In the genomic region with DNA sequence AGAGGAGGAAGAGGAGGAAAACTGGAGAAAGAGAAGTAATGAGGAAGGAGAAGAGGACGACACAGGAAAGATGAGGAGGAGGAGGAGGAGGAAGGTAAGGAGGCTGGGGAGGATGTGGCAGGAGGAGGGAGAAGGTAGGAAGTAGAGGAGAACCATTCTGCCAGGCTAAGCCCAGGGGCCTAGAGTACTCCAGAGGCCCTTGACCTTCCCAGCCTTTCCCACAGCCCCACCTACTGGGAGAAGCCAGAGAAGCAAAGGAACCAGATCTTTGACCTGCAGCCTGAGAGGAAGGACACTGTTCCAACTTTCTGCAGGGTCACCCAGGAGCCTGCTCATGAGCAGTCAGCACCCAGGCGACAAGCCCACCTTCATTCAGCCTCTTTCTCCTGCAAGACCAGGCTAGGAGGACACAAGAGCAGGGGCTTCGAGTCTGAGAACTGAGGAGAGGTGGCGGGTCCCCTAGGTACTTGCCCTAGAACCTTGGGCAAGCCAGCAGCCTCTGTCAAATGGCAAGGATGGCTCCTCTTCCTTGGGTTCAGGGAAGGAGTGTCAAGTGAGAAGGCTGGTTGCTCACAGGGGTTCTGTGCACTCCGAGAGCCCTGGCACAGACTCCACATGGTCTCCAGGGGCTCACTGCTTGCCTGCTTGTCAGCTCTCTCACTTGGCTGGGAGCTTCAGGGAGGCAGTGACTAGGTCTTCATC, we compare ENCODE assay signal across 8 cellular contexts. TPM values are rescaled to one million over a fixed set of nuclear protein-coding genes. Genes with fewer than 3 reads are reported as not detected.
DNase-seq lines count a peak whose midpoint lies in the region; ATAC-seq and TF ChIP-seq lines count a peak whose summit lies in the region.

No MANE protein-coding gene starts in this region.

- H3K9ac ChIP-seq in IMR-90 (ENCODE audit: low read depth, low read length) = no peak overlapping the region

- H3K9me1 ChIP-seq in IMR-90 (ENCODE audit: insufficient read depth, low read length) = 0 out of 2 replicates have a peak, but pooled peaks cover 6% of the 10 kb centered on the region

- H4K5ac ChIP-seq in IMR-90 (ENCODE audit: low read depth, low read length) = no peak overlapping the region

- no peak overlapping the region for H2BK15ac ChIP-seq in IMR-90 (ENCODE audit: low read depth, low read length)

- no peak for ATAC-seq in IMR-90 (ENCODE audit: low read depth)
- peak; percentile 42 to 56 for ATAC-seq in lower lobe of right lung
- no peak for ATAC-seq in HG03025 (IDR thresholded peaks at IDR 0.05; ENCODE audit: low FRiP score, unreplicated experiment)
- no peak for ATAC-seq in GM19397 (IDR thresholded peaks at IDR 0.05; ENCODE audit: unreplicated experiment)
- ATAC-seq in activated T-cell treated with anti-CD3 and anti-CD28 coated beads, Interleukin-2, amount 50 U/mL, for 4 hours = no peak

- H3K4me1 ChIP-seq in BE2C (peaks cover 8% of the 10 kb centered on the region), IMR-90 (ENCODE audit: control insufficient read depth, insufficient read depth, low read length) (peaks cover 19% of the 10 kb centered on the region), lower lobe of right lung (peaks cover 14% of the 10 kb centered on the region)

- H3K27me3 Mint-ChIP-seq in brain (peaks cover 3% of the 10 kb centered on the region), immature natural killer cell (ENCODE audit: low read depth in 3 of 3) (peaks cover 3 to 13% (median 7%) of the 10 kb centered on the region in 3 donors)
- peaks cover 9% of the 10 kb centered on the region for H3K27me3 Mint-ChIP-seq in activated T-cell treated with anti-CD3 and anti-CD28 coated beads, Interleukin-2, amount 50 U/mL, for 4 hours (ENCODE audit: low read depth)

- no TSS peak for BruUV-seq in IMR-90 (replicated peaks; lab: Mats Ljungman, UMichigan)

- no peaks in the 10 kb centered on the region for H4K20me1 ChIP-seq in IMR-90 (ENCODE audit: insufficient read depth, low read length)

- no peak for TF ChIP-seq POLR2A in IMR-90 (IDR thresholded peaks at IDR 0.05; ENCODE audit: low read depth, low read length)

- no peak overlapping the region for H4K8ac ChIP-seq in IMR-90 (ENCODE audit: low read depth in 2 of 2, low read length in 2 of 2)

- no peak overlapping the region for H3K4ac ChIP-seq in IMR-90 (ENCODE audit: low read depth, low read length)

- H3K36me3 ChIP-seq in BE2C (no peaks in the 10 kb centered on the region), IMR-90 (ENCODE audit: control insufficient read depth, insufficient read depth, low read length) (no peaks in the 10 kb centered on the region), lower lobe of right lung (no peaks in the 10 kb centered on the region)

- H3K36me3 Mint-ChIP-seq in brain (no peaks in the 10 kb centered on the region), immature natural killer cell (no peaks in the 10 kb centered on the region)
- H3K36me3 Mint-ChIP-seq in activated T-cell treated with anti-CD3 and anti-CD28 coated beads, Interleukin-2, amount 50 U/mL, for 4 hours (ENCODE audit: insufficient read depth) = no peaks in the 10 kb centered on the region

- no peak overlapping the region for H3K56ac ChIP-seq in IMR-90 (ENCODE audit: extremely low read depth, insufficient read depth, low read length)

- H2AFZ ChIP-seq in IMR-90 (replicated peaks; ENCODE audit: low read length, poor library complexity) = no peak overlapping the region

- dilution Hi-C loops in IMR-90 (cut with HindIII; ENCODE audit: low sequenced_read_pairs, unreplicated experiment) = no loop called here

- 100% methylated on average over 1 of the region's 5 CpGs; no CpG with 5 or more reads in 1 of the 2 experiments for WGBS in IMR-90 (ENCODE audit: extremely low coverage in 2 of 2, insufficient read length in 1 of 2), 2 experiments

- H3K79me1 ChIP-seq in IMR-90 (ENCODE audit: low read depth in 1 of 2, low read length in 2 of 2) = no peaks in the 10 kb centered on the region

- no peak overlapping the region for H3K27ac ChIP-seq in IMR-90 (ENCODE audit: insufficient read depth, low read length)
- H3K27ac ChIP-seq in lower lobe of right lung = no peak overlapping the region

- no peak overlapping the region for H3K18ac ChIP-seq in IMR-90 (ENCODE audit: low read depth, low read length)

- no peak overlapping the region for H2BK20ac ChIP-seq in IMR-90 (ENCODE audit: low read depth, low read length)

- intact Hi-C loops in IMR-90 (cut with micrococcal nuclease) (no loop called here), lower lobe of right lung (cut with DNase I) (no loop called here)

- H3K4me1 Mint-ChIP-seq in brain = peaks cover 98% of the 10 kb centered on the region
- no peaks in the 10 kb centered on the region for H3K4me1 Mint-ChIP-seq in immature natural killer cell
- peaks cover 7% of the 10 kb centered on the region for H3K4me1 Mint-ChIP-seq in activated T-cell treated with anti-CD3 and anti-CD28 coated beads, Interleukin-2, amount 50 U/mL, for 4 hours (ENCODE audit: low read depth)

- H3K27ac Mint-ChIP-seq in brain (peak overlapping the region; percentile 91 to 96 (median 96)), immature natural killer cell (no peak overlapping the region)

- DNase-seq in BE2C (peak; percentile 71), IMR-90 (no peak), lower lobe of right lung (no peak), immature natural killer cell (no peak)
- DNase-seq in activated T-cell treated with anti-CD3 and anti-CD28 coated beads, Interleukin-2, amount 50 U/mL, for 4 hours = no peak

- H3K4me3 Mint-ChIP-seq in brain (peak overlapping the region in 4 of 5 experiments; percentile 7 to 46 (median 41)), immature natural killer cell (no peak overlapping the region)
- no peak overlapping the region for H3K4me3 Mint-ChIP-seq in activated T-cell treated with anti-CD3 and anti-CD28 coated beads, Interleukin-2, amount 50 U/mL, for 4 hours

- H3K9me3 Mint-ChIP-seq in brain (no peaks in the 10 kb centered on the region), immature natural killer cell (no peaks in the 10 kb centered on the region)
- no peaks in the 10 kb centered on the region for H3K9me3 Mint-ChIP-seq in activated T-cell treated with anti-CD3 and anti-CD28 coated beads, Interleukin-2, amount 50 U/mL, for 4 hours

- H3K4me3 ChIP-seq in BE2C (ENCODE audit: low read depth, low read length) (no peak overlapping the region), IMR-90 (ENCODE audit: insufficient read depth, low read depth, low read length) (no peak overlapping the region), lower lobe of right lung (no peak overlapping the region)

- no peak overlapping the region for H2BK5ac ChIP-seq in IMR-90 (ENCODE audit: low read depth, low read length, poor library complexity, severe bottlenecking)

- in situ Hi-C loops in IMR-90 (cut with MboI; ENCODE audit: low sequenced_read_pairs) = no loop called here

- no peak overlapping the region for H3K4me2 ChIP-seq in IMR-90 (ENCODE audit: low read depth, low read length)

- peak overlapping the region; percentile 23; the same call in 1 of the 2 replicates for H2AK5ac ChIP-seq in IMR-90 (ENCODE audit: low read depth, low read length)

- TF ChIP-seq CTCF in BE2C (IDR thresholded peaks at IDR 0.05; ENCODE audit: low read depth, low read length) = peak; percentile 87
- 0 out of 2 replicates have a peak, but pooled peaks have one; percentile 19 for TF ChIP-seq CTCF in IMR-90 (conservative IDR thresholded peaks at IDR 0.05; ENCODE audit: low read depth, low read length)
- TF ChIP-seq CTCF in brain (conservative IDR thresholded peaks at IDR 0.05) = peak; percentile 23 to 28
- TF ChIP-seq CTCF in lower lobe of right lung (IDR thresholded peaks at IDR 0.05) = peak; percentile 19

- no peak overlapping the region for H4K91ac ChIP-seq in IMR-90 (ENCODE audit: insufficient read depth, low read depth, low read length)

- POLR2A ChIA-PET in IMR-90 (lab: Charles Lee; ENCODE audit: unreplicated experiment) = no interaction called here

- no peak for TF ChIP-seq RAD21 in IMR-90 (IDR thresholded peaks at IDR 0.05; ENCODE audit: low read length)

- no peak overlapping the region for H2BK120ac ChIP-seq in IMR-90 (ENCODE audit: low read depth, low read length)

- H3K14ac ChIP-seq in IMR-90 (replicated peaks; ENCODE audit: low read depth, low read length) = no peak overlapping the region

- H3K27me3 ChIP-seq in BE2C (no peaks in the 10 kb centered on the region), IMR-90 (ENCODE audit: control insufficient read depth, insufficient read depth, low read length) (peaks cover 3% of the 10 kb centered on the region), lower lobe of right lung (ENCODE audit: low read depth) (no peaks in the 10 kb centered on the region)

- H2AK9ac ChIP-seq in IMR-90 (replicated peaks; ENCODE audit: low read depth, low read length, poor library complexity) = no peak overlapping the region

- H3K9me3 ChIP-seq in BE2C (no peaks in the 10 kb centered on the region), IMR-90 (ENCODE audit: control insufficient read depth, insufficient read depth, low read length) (no peaks in the 10 kb centered on the region), lower lobe of right lung (no peaks in the 10 kb centered on the region)

- H3K23ac ChIP-seq in IMR-90 (ENCODE audit: low read depth, low read length) = no peak overlapping the region

- CTCF ChIA-PET in IMR-90 (lab: Yijun Ruan, JAX) = no interaction called here

RNA-seq across cellular contexts. Expression of a gene that starts 27.9 kb away (rescaled TPM):
- polyA plus RNA-seq in BE2C (2012; ENCODE audit: insufficient read depth, insufficient read length, low read depth) = 43.1 TPM
- total RNA-seq in IMR-90 (2012; rRNA removed) = 9.9 and 10.8 TPM in 2 replicates
- polyA plus RNA-seq in IMR-90 (2012; rRNA removed) = 42.0 and 53.1 TPM in 2 replicates
- polyA plus RNA-seq in IMR-90 (2012; cell fraction: cytosol; rRNA removed) = 68.2 and 111 TPM in 2 replicates
- polyA plus RNA-seq in IMR-90 (2012; cell fraction: nucleus; rRNA removed; ENCODE audit: low replicate concordance) = 38.8 and 119 TPM in 2 replicates
- polyA plus RNA-seq in brain (ENCODE audit: insufficient read depth, low read depth, low replicate concordance) = 13.7 TPM
- 17.8 TPM for total RNA-seq in lower lobe of right lung
- polyA plus RNA-seq in immature natural killer cell = 1 to 10 TPM; 1.9 to 2.5 (median 2.4) TPM
- total RNA-seq in activated T-cell treated with anti-CD3 and anti-CD28 coated beads, Interleukin-2, amount 50 U/mL, for 4 hours = 1 to 10 TPM; 5.0 to 5.8 (median 5.3) TPM

RNA-seq across cellular contexts. Expression of a gene that starts 45.0 kb away (rescaled TPM):
- 1.8 TPM for polyA plus RNA-seq in BE2C (2012; ENCODE audit: insufficient read depth, insufficient read length, low read depth)
- total RNA-seq in IMR-90 (2012; rRNA removed) (not detected in 2 replicates), lower lobe of right lung (8.3 TPM)
- polyA plus RNA-seq in IMR-90 (2012; rRNA removed) (not detected in 2 replicates), brain (ENCODE audit: insufficient read depth, low read depth, low replicate concordance) (2.5 TPM), immature natural killer cell (not detected)
- not detected in 2 replicates for polyA plus RNA-seq in IMR-90 (2012; cell fraction: cytosol; rRNA removed)
- polyA plus RNA-seq in IMR-90 (2012; cell fraction: nucleus; rRNA removed; ENCODE audit: low replicate concordance) = not detected in 2 replicates
- not detected for total RNA-seq in activated T-cell treated with anti-CD3 and anti-CD28 coated beads, Interleukin-2, amount 50 U/mL, for 4 hours

RNA-seq across cellular contexts. Expression of a gene that starts 57.0 kb away (rescaled TPM):
- polyA plus RNA-seq in BE2C (2012; ENCODE audit: insufficient read depth, insufficient read length, low read depth) = not detected
- total RNA-seq in IMR-90 (2012; rRNA removed) (under 0.01 TPM in 1 of 2 replicates, not detected in the other), lower lobe of right lung (4.6 TPM)
- polyA plus RNA-seq in IMR-90 (2012; rRNA removed) (0.09 and 0.14 TPM in 2 replicates), brain (ENCODE audit: insufficient read depth, low read depth, low replicate concordance) (0.58 TPM), immature natural killer cell (not detected)
- 0.08 TPM in 1 of 2 replicates, not detected in the other for polyA plus RNA-seq in IMR-90 (2012; cell fraction: cytosol; rRNA removed)
- polyA plus RNA-seq in IMR-90 (2012; cell fraction: nucleus; rRNA removed; ENCODE audit: low replicate concordance) = 0.02 and 0.06 TPM in 2 replicates
- total RNA-seq in activated T-cell treated with anti-CD3 and anti-CD28 coated beads, Interleukin-2, amount 50 U/mL, for 4 hours = not detected

Comparison
In these comparisons a context has a peak if more than half of its experiments do, and no peak if none do; other contexts are left out.
1. CTCF ChIP-seq: peak in every context shown above with its lines; median percentile 87 in BE2C; 26 in brain; 19 in IMR-90; 19 in lower lobe of right lung.
2. ATAC-seq: peak in lower lobe of right lung (2 of 2); none in IMR-90 (single experiment), HG03025 (single experiment), GM19397 (single experiment) and activated T-cell treated with anti-CD3 and anti-CD28 coated beads, Interleukin-2, amount 50 U/mL, for 4 hours (0 of 2).
3. H3K27ac Mint-ChIP-seq: peak in brain (5 of 5); none in immature natural killer cell (0 of 6).
4. H3K4me3 Mint-ChIP-seq: peak in brain (4 of 5); none in immature natural killer cell (0 of 5) and activated T-cell treated with anti-CD3 and anti-CD28 coated beads, Interleukin-2, amount 50 U/mL, for 4 hours (single experiment).